8 cellular contexts compared by ENCODE assay signal in genomic region chr4:13548059-13548983, GRCh38. TPM values are rescaled to one million over a fixed set of nuclear protein-coding genes. Genes with fewer than 3 reads are reported as not detected.
DNase-seq lines count a peak whose midpoint lies in the region; ATAC-seq and TF ChIP-seq lines count a peak whose summit lies in the region.

No MANE protein-coding gene starts in this region.

- peak; percentile 1 for ATAC-seq in HG02981 (IDR thresholded peaks at IDR 0.05; ENCODE audit: unreplicated experiment)
- no peak for ATAC-seq in HG03342 (IDR thresholded peaks at IDR 0.05; ENCODE audit: unreplicated experiment)

- no peaks in the 10 kb centered on the region for H3K36me3 ChIP-seq in DOHH2 (ENCODE audit: control insufficient read depth, low read length)

- H3K27me3 Mint-ChIP-seq in activated naive CD8-positive, alpha-beta T cell treated with anti-CD3 and anti-CD28 coated beads for 36 hours, result peaks cover 92% of the 10 kb centered on the region
- peaks cover 81% of the 10 kb centered on the region for H3K27me3 Mint-ChIP-seq in nephron (ENCODE audit: low read depth)

- H3K4me1 Mint-ChIP-seq in activated naive CD8-positive, alpha-beta T cell treated with anti-CD3 and anti-CD28 coated beads for 36 hours, result peaks cover 27% of the 10 kb centered on the region
- peaks cover 26% of the 10 kb centered on the region for H3K4me1 Mint-ChIP-seq in nephron

- no peaks in the 10 kb centered on the region for H3K79me2 ChIP-seq in DOHH2 (ENCODE audit: control insufficient read depth, low read length)

- H3K9me3 ChIP-seq in DOHH2 (ENCODE audit: control insufficient read depth, insufficient read depth, low read length), result no peaks in the 10 kb centered on the region

- H3K36me3 Mint-ChIP-seq in activated naive CD8-positive, alpha-beta T cell treated with anti-CD3 and anti-CD28 coated beads for 36 hours, result peaks cover 7% of the 10 kb centered on the region
- no peaks in the 10 kb centered on the region for H3K36me3 Mint-ChIP-seq in nephron (ENCODE audit: low read depth)

- H3K4me2 ChIP-seq in DOHH2 (ENCODE audit: low read length), result peak overlapping the region; percentile 73

- H3K4me3 ChIP-seq in DOHH2 (ENCODE audit: low read length), result peak overlapping the region; percentile 77

- peaks cover 39% of the 10 kb centered on the region for H3K27me3 ChIP-seq in DOHH2 (ENCODE audit: control insufficient read depth, low read length)

- H3K4me3 Mint-ChIP-seq in activated naive CD8-positive, alpha-beta T cell treated with anti-CD3 and anti-CD28 coated beads for 36 hours, result peak overlapping the region; percentile 78
- peak overlapping the region; percentile 75 to 90 (median 81) for H3K4me3 Mint-ChIP-seq in nephron

- TF ChIP-seq CTCF in DOHH2 (IDR thresholded peaks at IDR 0.05; ENCODE audit: low read depth, low read length, poor library complexity, severe bottlenecking) (no peak), nephron (IDR thresholded peaks at IDR 0.05; ENCODE audit: unreplicated experiment in 3 of 3) (no peak)

- peaks cover 14% of the 10 kb centered on the region for H3F3A ChIP-seq in DOHH2 (ENCODE audit: control insufficient read depth, insufficient read depth)

- H3K9me3 Mint-ChIP-seq in activated naive CD8-positive, alpha-beta T cell treated with anti-CD3 and anti-CD28 coated beads for 36 hours, result peaks cover 2% of the 10 kb centered on the region
- H3K9me3 Mint-ChIP-seq in nephron, result peaks cover 21% of the 10 kb centered on the region

- H4K20me1 ChIP-seq in DOHH2 (ENCODE audit: control insufficient read depth, insufficient read depth, low read depth, low read length), result no peaks in the 10 kb centered on the region

- no peak overlapping the region for H3K27ac Mint-ChIP-seq in activated naive CD8-positive, alpha-beta T cell treated with anti-CD3 and anti-CD28 coated beads for 36 hours
- H3K27ac Mint-ChIP-seq in nephron, result peak overlapping the region in 1 of 3 experiments; percentile 38

- no peak for DNase-seq in activated naive CD8-positive, alpha-beta T cell treated with anti-CD3 and anti-CD28 coated beads for 36 hours
- no peak for DNase-seq in H4 (ENCODE audit: low spot score)
- no peak for DNase-seq in medulla oblongata (ENCODE audit: extremely low spot score)
- DNase-seq in SW 1271 (lab: John Stamatoyannopoulos, UW), result no peak

- H3K27ac ChIP-seq in DOHH2 (ENCODE audit: low read depth, low read length), result no peak overlapping the region

- H3K4me1 ChIP-seq in DOHH2 (ENCODE audit: control insufficient read depth, low read length), result peaks cover 27% of the 10 kb centered on the region

- no peaks in the 10 kb centered on the region for H3K9me2 ChIP-seq in DOHH2 (replicated peaks; ENCODE audit: control insufficient read depth, low read length)

RNA-seq across cellular contexts. Expression of gene NKX3-2, which starts 4.0 kb away (rescaled TPM):
- not detected for total RNA-seq in activated naive CD8-positive, alpha-beta T cell treated with anti-CD3 and anti-CD28 coated beads for 36 hours
- total RNA-seq in H4 (2014; rRNA removed; shearing (Covaris generic)), result 0.04 and 0.66 TPM in 2 replicates
